In the genomic region with DNA sequence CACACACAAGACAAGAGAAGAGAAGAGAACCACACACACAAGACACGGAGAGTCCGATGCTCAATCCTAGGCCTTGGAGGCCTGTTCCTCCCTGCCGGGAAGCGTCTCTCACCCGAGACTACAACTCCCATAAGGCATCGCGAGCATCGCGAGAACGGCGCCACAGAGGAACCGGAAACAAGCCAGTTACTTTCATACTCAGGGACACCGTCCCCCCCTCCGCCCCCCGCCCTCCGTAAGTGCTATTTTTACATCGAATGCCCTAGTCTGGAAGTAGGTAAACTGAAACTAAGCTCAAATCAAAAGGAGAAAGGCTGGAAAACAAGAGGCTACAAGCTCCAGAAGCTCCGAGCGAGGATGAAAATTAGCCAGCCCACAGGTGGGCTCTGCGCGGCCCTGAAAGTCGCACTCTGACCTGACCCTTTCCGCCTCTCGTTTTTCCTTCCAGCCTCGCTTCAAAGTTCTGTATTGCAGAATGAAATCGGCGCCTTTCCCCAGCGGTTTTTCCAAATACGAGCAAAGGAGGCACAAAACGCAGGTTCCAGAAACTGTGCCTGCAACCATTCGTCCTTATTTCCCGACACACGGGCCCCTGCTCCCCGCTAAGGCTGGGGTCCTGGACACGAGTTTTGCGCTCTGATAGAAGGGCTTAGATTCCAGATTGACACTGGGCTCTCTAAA, we compare ENCODE assay signal across 8 cellular contexts. TPM values are rescaled to one million over a fixed set of nuclear protein-coding genes. Genes with fewer than 3 reads are reported as not detected.
A peak's percentile ranks its signal among the peaks of the same experiment; 100 is the strongest.
DNase-seq lines count a peak whose midpoint lies in the region; ATAC-seq and TF ChIP-seq lines count a peak whose summit lies in the region.

No MANE protein-coding gene starts in this region.

- TF ChIP-seq POLR2A in prostate gland (IDR thresholded peaks at IDR 0.05), result peak; percentile 61

- no peaks in the 10 kb centered on the region for H3K27me3 Mint-ChIP-seq in T-cell

- CTCF ChIA-PET in T-cell (lab: Charles Lee), result interaction anchor here (0.5 to 1.7 kb wide), 13 partner anchors 10 to 611 kb away, joined by 3 to 8 read pairs (median 4); partner anchors contain the start of gene SIRT1 (in 1 of the 2)

- H3K27me3 ChIP-seq in right atrium auricular region (no peaks in the 10 kb centered on the region), prostate gland (replicated peaks; ENCODE audit: insufficient read depth) (no peaks in the 10 kb centered on the region)

- under 1% methylated on average over 36 of the region's 36 CpGs for WGBS in prostate gland
- WGBS in urinary bladder, result under 1% methylated on average over 36 of the region's 36 CpGs

- no peaks in the 10 kb centered on the region for H3K36me3 Mint-ChIP-seq in T-cell

- POLR2A ChIA-PET in T-cell (lab: Charles Lee), result interaction anchor here (0.5 to 1.2 kb wide), 10 partner anchors 12 to 1166 kb away, joined by 3 to 8 read pairs (median 4); partner anchors contain the start of genes DNAJC12 (in 1 of the 2) and SIRT1 (in 1 of the 2)

- H3K36me3 ChIP-seq in right atrium auricular region, result no peaks in the 10 kb centered on the region
- no peaks in the 10 kb centered on the region for H3K36me3 ChIP-seq in prostate gland
- H3K36me3 ChIP-seq in urinary bladder (ENCODE audit: insufficient read depth), result no peaks in the 10 kb centered on the region

- H3K27ac ChIP-seq in right atrium auricular region (peak overlapping the region; percentile 91 to 96), prostate gland (peak overlapping the region; percentile 81 to 89), urinary bladder (ENCODE audit: low read depth) (peak overlapping the region; percentile 77)

- H3K4me3 ChIP-seq in right atrium auricular region (peak overlapping the region; percentile 54 to 76), prostate gland (peak overlapping the region; percentile 39 to 66), urinary bladder (ENCODE audit: low read depth, low read length) (peak overlapping the region; percentile 57)

- H3K9me3 ChIP-seq in right atrium auricular region (no peaks in the 10 kb centered on the region), prostate gland (no peaks in the 10 kb centered on the region)

- H3K9me3 Mint-ChIP-seq in T-cell, result no peaks in the 10 kb centered on the region

- H3K27ac Mint-ChIP-seq in T-cell, result peak overlapping the region; percentile 91 to 99

- DNase-seq in GM13977 (ENCODE audit: low spot score), result peak; percentile 87
- DNase-seq in NCI-H146 (lab: John Stamatoyannopoulos, UW), result peak; percentile 92
- peak; percentile 81 to 94 (median 90) for DNase-seq in T-cell
- peak; percentile 41 to 97 (median 89) for DNase-seq in amygdala (lab: John Stamatoyannopoulos, UW)
- peak; percentile 96 for DNase-seq in right atrium auricular region (ENCODE audit: low spot score)
- DNase-seq in prostate gland (ENCODE audit: low spot score), result peak; percentile 91

- ATAC-seq in HG02870 (IDR thresholded peaks at IDR 0.05; ENCODE audit: unreplicated experiment), result peak; percentile 96
- ATAC-seq in T-cell (replicated peaks in 1 of 4), result peak; percentile 97 to 99 (median 99)

- peak; percentile 5 for TF ChIP-seq CTCF in GM13977 (IDR thresholded peaks at IDR 0.05; ENCODE audit: extremely low read depth, insufficient read depth, missing control alignments)
- no peak for TF ChIP-seq CTCF in right atrium auricular region (IDR thresholded peaks at IDR 0.05)
- peak in 1 of 4 experiments; percentile 24 for TF ChIP-seq CTCF in prostate gland (IDR thresholded peaks at IDR 0.05)

- H3K4me3 Mint-ChIP-seq in T-cell, result peak overlapping the region; percentile 82 to 93 (median 92)

- intact Hi-C loops in prostate gland (cut with DNase I), result loop anchor here (10.0 kb wide), 2 partner anchors 225 to 455 kb away; partner anchors contain the start of gene HERC4

- peaks cover 0 to 12% (median 11%) of the 10 kb centered on the region in 3 donors for H3K4me1 Mint-ChIP-seq in T-cell

- in situ Hi-C loops in GM13977 (cut with MboI; ENCODE audit: low pct_unique_long_range_greater_than_20kb, low sequenced_read_pairs, unreplicated experiment), result loop anchor here (10.0 to 25.0 kb wide), 2 partner anchors 305 to 463 kb away; no protein-coding TSS in a partner anchor

- peaks cover 0 to 6% of the 10 kb centered on the region in 2 donors for H3K4me1 ChIP-seq in right atrium auricular region
- H3K4me1 ChIP-seq in prostate gland (replicated peaks), result no peaks in the 10 kb centered on the region
- H3K4me1 ChIP-seq in urinary bladder (ENCODE audit: insufficient read depth), result no peaks in the 10 kb centered on the region

RNA-seq across cellular contexts. Expression of gene DNAJC12, which starts 11.5 kb away (rescaled TPM):
- under 1 TPM in 2 of 5 donors, not detected in 3; 0.20 to 0.28 TPM for total RNA-seq in T-cell
- 1 to 10 TPM; 2.6 to 6.0 TPM for total RNA-seq in right atrium auricular region
- total RNA-seq in prostate gland, result 10 to 100 TPM in 1 of 2 donors, 1 to 10 TPM in 1; 6.4 to 22.7 TPM
- total RNA-seq in urinary bladder, result 9.8 TPM
- 3.1 TPM for polyA plus RNA-seq in urinary bladder

RNA-seq across cellular contexts. Expression of gene SIRT1, which starts 35.0 kb away (rescaled TPM):
- total RNA-seq in T-cell, result 10 to 100 TPM; 41.0 to 58.7 (median 46.7) TPM
- 10 to 100 TPM; 10.4 to 12.1 TPM for total RNA-seq in right atrium auricular region
- 10 to 100 TPM; 22.0 to 46.2 TPM for total RNA-seq in prostate gland
- 41.3 TPM for total RNA-seq in urinary bladder
- polyA plus RNA-seq in urinary bladder, result 19.2 TPM

Comparison
In these comparisons a context has a peak if more than half of its experiments do, and no peak if none do; other contexts are left out.
1. Peak in every context shown above with its lines: DNase-seq, ATAC-seq, H3K4me3 ChIP-seq and H3K27ac ChIP-seq.